ENCODE assay signal across 18 cellular contexts in the genomic region with DNA sequence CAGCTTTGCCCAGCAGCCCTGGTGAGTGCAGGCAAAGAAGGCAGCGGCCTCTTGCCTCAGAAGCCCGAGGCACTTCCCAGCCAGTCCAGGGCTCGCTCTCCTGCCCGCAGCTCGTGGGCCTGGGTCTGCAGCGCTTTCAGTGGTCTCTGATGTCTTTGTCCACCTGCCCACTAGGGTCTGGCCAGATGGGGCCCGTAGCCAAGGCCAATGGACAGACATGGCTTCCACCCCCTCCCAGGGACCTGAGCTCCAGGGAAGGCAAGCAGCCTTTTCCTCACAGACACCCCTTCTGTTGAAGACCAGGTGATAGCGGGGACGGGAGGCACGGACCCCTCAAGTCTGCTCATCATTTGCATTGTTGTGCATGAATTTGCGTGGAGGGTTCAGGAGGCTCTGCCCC. TPM values are rescaled to one million over a fixed set of nuclear protein-coding genes. Genes with fewer than 3 reads are reported as not detected.
A peak's percentile ranks its signal among the peaks of the same experiment; 100 is the strongest.
DNase-seq lines count a peak whose midpoint lies in the region; ATAC-seq and TF ChIP-seq lines count a peak whose summit lies in the region.
"Had no signal": no experiment of that assay in that cellular context is flagged by ENCODE, and none has a peak within 500 bp of the region (broad histone marks: within the 10 kb centered on the region; RNA-seq: fewer than 3 reads in every experiment).

No MANE protein-coding gene starts in this region.

- H3K4me1 ChIP-seq in CD4-positive, CD25-positive, alpha-beta regulatory T cell (ENCODE audit: control insufficient read depth, insufficient read depth, low read length, poor library complexity, severe bottlenecking), result peaks cover 10% of the 10 kb centered on the region

- H3K27me3 ChIP-seq in CD4-positive, CD25-positive, alpha-beta regulatory T cell (ENCODE audit: control insufficient read depth, insufficient read depth, low read length), result no peaks in the 10 kb centered on the region
- H3K27me3 ChIP-seq: vagina had no signal

- H3K27ac Mint-ChIP-seq in CD4-positive, CD25-positive, alpha-beta regulatory T cell, result no peak overlapping the region
- H3K27ac Mint-ChIP-seq in activated T-helper 1 cell treated with anti-CD3 and anti-CD28 coated beads, Interleukin-12 subunit alpha, Interleukin-12 subunit beta, Interleukin-2, Interleukin-4 antibody, amounts not matched to agents 30 ng/mL and 10 ng/mL and 1 ng/mL, durations not matched to agents 14 hours and 24 hours and 36 hours, result peak overlapping the region; percentile 7
- H3K27ac Mint-ChIP-seq in neural crest cell (ENCODE audit: unreplicated experiment), result no peak overlapping the region

- H3K36me3 ChIP-seq in CD4-positive, CD25-positive, alpha-beta regulatory T cell (ENCODE audit: control insufficient read depth, insufficient read depth, low read length), result no peaks in the 10 kb centered on the region
- H3K36me3 ChIP-seq: vagina had no signal

- peaks cover 11% of the 10 kb centered on the region for H3K4me1 Mint-ChIP-seq in activated T-cell treated with anti-CD3 and anti-CD28 coated beads, Interleukin-2, amount 50 U/mL, for 4 hours (ENCODE audit: low read depth)
- peaks cover 0 to 14% (median 7%) of the 10 kb centered on the region in 4 donors for H3K4me1 Mint-ChIP-seq in CD4-positive, CD25-positive, alpha-beta regulatory T cell
- H3K4me1 Mint-ChIP-seq in activated T-helper 1 cell treated with anti-CD3 and anti-CD28 coated beads, Interleukin-12 subunit alpha, Interleukin-12 subunit beta, Interleukin-2, Interleukin-4 antibody, amounts not matched to agents 30 ng/mL and 10 ng/mL and 1 ng/mL, durations not matched to agents 14 hours and 24 hours and 36 hours (ENCODE audit: low read depth), result no peaks in the 10 kb centered on the region
- H3K4me1 Mint-ChIP-seq in neural crest cell, result peaks cover 4% of the 10 kb centered on the region

- TF ChIP-seq CTCF in neural crest cell (conservative IDR thresholded peaks at IDR 0.05), result no peak
- TF ChIP-seq CTCF in GM20000 (IDR thresholded peaks at IDR 0.05; ENCODE audit: extremely low read depth, missing control alignments), result no peak

- DNase-seq in activated T-cell treated with anti-CD3 and anti-CD28 coated beads, Interleukin-2, amount 50 U/mL, for 4 hours, result no peak
- no peak for DNase-seq in activated T-cell treated with anti-CD3 and anti-CD28 coated beads, Interleukin-2, amount 50 U/mL, for 48 hours
- DNase-seq in CD4-positive, CD25-positive, alpha-beta regulatory T cell, result no peak
- no peak for DNase-seq in activated T-helper 1 cell treated with anti-CD3 and anti-CD28 coated beads, Interleukin-12 subunit alpha, Interleukin-12 subunit beta, Interleukin-2, Interleukin-4 antibody, amounts not matched to agents 30 ng/mL and 10 ng/mL and 1 ng/mL, durations not matched to agents 14 hours and 24 hours and 36 hours (ENCODE audit: low spot score)
- DNase-seq in neural crest cell (ENCODE audit: low read depth, low spot score), result no peak
- no peak for DNase-seq in GM20000 (ENCODE audit: low spot score)
- no peak for DNase-seq in NCI-H146 (lab: John Stamatoyannopoulos, UW)
- DNase-seq: activated CD4-positive, alpha-beta T cell treated with anti-CD3 and anti-CD28 coated beads, Interleukin-2, amount 50 U/mL, for 1 hour; activated gamma-delta T cell treated with Interleukin-2 at 50 U/mL for 16 hours; amniotic stem cell; effector memory CD4-positive, alpha-beta T cell; foreskin fibroblast; mesendoderm; NCI-H1694 treated with DMSO at 0.1 percent for 48 hours had no signal

- peak overlapping the region; percentile 76 for H3K4me3 Mint-ChIP-seq in activated T-cell treated with anti-CD3 and anti-CD28 coated beads, Interleukin-2, amount 50 U/mL, for 4 hours
- H3K4me3 Mint-ChIP-seq in CD4-positive, CD25-positive, alpha-beta regulatory T cell, result peak overlapping the region; percentile 3 to 88 (median 64)
- H3K4me3 Mint-ChIP-seq in activated T-helper 1 cell treated with anti-CD3 and anti-CD28 coated beads, Interleukin-12 subunit alpha, Interleukin-12 subunit beta, Interleukin-2, Interleukin-4 antibody, amounts not matched to agents 30 ng/mL and 10 ng/mL and 1 ng/mL, durations not matched to agents 14 hours and 24 hours and 36 hours, result no peak overlapping the region
- H3K4me3 Mint-ChIP-seq in neural crest cell, result peak overlapping the region; percentile 92

- no peaks in the 10 kb centered on the region for H3K9me3 ChIP-seq in CD4-positive, CD25-positive, alpha-beta regulatory T cell (ENCODE audit: control insufficient read depth in 2 of 2, low read length in 2 of 2)
- H3K9me3 ChIP-seq: vagina had no signal

- no peaks in the 10 kb centered on the region for H3K9me3 Mint-ChIP-seq in activated T-cell treated with anti-CD3 and anti-CD28 coated beads, Interleukin-2, amount 50 U/mL, for 4 hours
- H3K9me3 Mint-ChIP-seq in CD4-positive, CD25-positive, alpha-beta regulatory T cell, result no peaks in the 10 kb centered on the region
- no peaks in the 10 kb centered on the region for H3K9me3 Mint-ChIP-seq in activated T-helper 1 cell treated with anti-CD3 and anti-CD28 coated beads, Interleukin-12 subunit alpha, Interleukin-12 subunit beta, Interleukin-2, Interleukin-4 antibody, amounts not matched to agents 30 ng/mL and 10 ng/mL and 1 ng/mL, durations not matched to agents 14 hours and 24 hours and 36 hours
- H3K9me3 Mint-ChIP-seq in neural crest cell, result no peaks in the 10 kb centered on the region
- H3K9me3 Mint-ChIP-seq: stimulated activated naive CD8-positive, alpha-beta T cell treated with anti-CD3 and anti-CD28 coated beads, Interleukin-15, Interleukin-2, amounts not matched to agents 100 ng/mL and 50 ng/mL, for 24 hours; T-helper 2 cell treated with Interferon-gamma antibody and Interleukin-4, amounts not matched to agents 5 μg/mL and 100 μg/mL, for 36 hours had no signal

- H3K36me3 Mint-ChIP-seq in activated T-cell treated with anti-CD3 and anti-CD28 coated beads, Interleukin-2, amount 50 U/mL, for 4 hours (ENCODE audit: insufficient read depth), result no peaks in the 10 kb centered on the region
- H3K36me3 Mint-ChIP-seq in CD4-positive, CD25-positive, alpha-beta regulatory T cell, result no peaks in the 10 kb centered on the region
- peaks cover 3% of the 10 kb centered on the region for H3K36me3 Mint-ChIP-seq in activated T-helper 1 cell treated with anti-CD3 and anti-CD28 coated beads, Interleukin-12 subunit alpha, Interleukin-12 subunit beta, Interleukin-2, Interleukin-4 antibody, amounts not matched to agents 30 ng/mL and 10 ng/mL and 1 ng/mL, durations not matched to agents 14 hours and 24 hours and 36 hours (ENCODE audit: low read depth)
- peaks cover 2% of the 10 kb centered on the region for H3K36me3 Mint-ChIP-seq in neural crest cell (ENCODE audit: low read depth)

- intact Hi-C loops in activated T-helper 1 cell treated with anti-CD3 and anti-CD28 coated beads, Interleukin-12 subunit alpha, Interleukin-12 subunit beta, Interleukin-2, Interleukin-4 antibody, amounts not matched to agents 30 ng/mL and 10 ng/mL and 1 ng/mL, durations not matched to agents 14 hours and 24 hours and 36 hours (cut with micrococcal nuclease), result no loop called here

- no peak for ATAC-seq in activated T-cell treated with anti-CD3 and anti-CD28 coated beads, Interleukin-2, amount 50 U/mL, for 4 hours
- no peak for ATAC-seq in CD4-positive, CD25-positive, alpha-beta regulatory T cell (ENCODE audit: low read depth in 2 of 2)
- ATAC-seq in HG03432 (IDR thresholded peaks at IDR 0.05; ENCODE audit: unreplicated experiment), result no peak

- no peak overlapping the region for H3K4me3 ChIP-seq in CD4-positive, CD25-positive, alpha-beta regulatory T cell (ENCODE audit: low read depth, low read length)
- H3K4me3 ChIP-seq: vagina had no signal

- H3K27me3 Mint-ChIP-seq in activated T-cell treated with anti-CD3 and anti-CD28 coated beads, Interleukin-2, amount 50 U/mL, for 4 hours (ENCODE audit: low read depth), result peaks cover 11% of the 10 kb centered on the region
- H3K27me3 Mint-ChIP-seq in CD4-positive, CD25-positive, alpha-beta regulatory T cell, result peaks cover 12% of the 10 kb centered on the region
- no peaks in the 10 kb centered on the region for H3K27me3 Mint-ChIP-seq in activated T-helper 1 cell treated with anti-CD3 and anti-CD28 coated beads, Interleukin-12 subunit alpha, Interleukin-12 subunit beta, Interleukin-2, Interleukin-4 antibody, amounts not matched to agents 30 ng/mL and 10 ng/mL and 1 ng/mL, durations not matched to agents 14 hours and 24 hours and 36 hours (ENCODE audit: insufficient read depth)
- H3K27me3 Mint-ChIP-seq in neural crest cell (ENCODE audit: low read depth), result peaks cover 18% of the 10 kb centered on the region
- H3K27me3 Mint-ChIP-seq: stimulated activated naive CD8-positive, alpha-beta T cell treated with anti-CD3 and anti-CD28 coated beads, Interleukin-15, Interleukin-2, amounts not matched to agents 100 ng/mL and 50 ng/mL, for 24 hours had no signal

- H3K27ac ChIP-seq in CD4-positive, CD25-positive, alpha-beta regulatory T cell (ENCODE audit: insufficient read depth, low read length, poor library complexity, severe bottlenecking), result no peak overlapping the region
- H3K27ac ChIP-seq: vagina had no signal

RNA-seq across cellular contexts. Expression of gene ZC3H18, which starts 33.7 kb away (rescaled TPM):
- total RNA-seq in activated T-cell treated with anti-CD3 and anti-CD28 coated beads, Interleukin-2, amount 50 U/mL, for 4 hours, result 100 to 1,000 TPM; 117 to 122 (median 118) TPM
- total RNA-seq in CD4-positive, CD25-positive, alpha-beta regulatory T cell, result 162 TPM
- 10 to 100 TPM; 10.9 to 15.3 (median 12.8) TPM for polyA plus RNA-seq in CD4-positive, CD25-positive, alpha-beta regulatory T cell
- 115 and 116 TPM in 2 replicates for total RNA-seq in activated T-helper 1 cell treated with anti-CD3 and anti-CD28 coated beads, Interleukin-12 subunit alpha, Interleukin-12 subunit beta, Interleukin-2, Interleukin-4 antibody, amounts not matched to agents 30 ng/mL and 10 ng/mL and 1 ng/mL, durations not matched to agents 14 hours and 24 hours and 36 hours
- total RNA-seq in neural crest cell, result 88.5 and 90.4 TPM in 2 replicates
